ENCODE assay signal across 22 cellular contexts in the genomic region with DNA sequence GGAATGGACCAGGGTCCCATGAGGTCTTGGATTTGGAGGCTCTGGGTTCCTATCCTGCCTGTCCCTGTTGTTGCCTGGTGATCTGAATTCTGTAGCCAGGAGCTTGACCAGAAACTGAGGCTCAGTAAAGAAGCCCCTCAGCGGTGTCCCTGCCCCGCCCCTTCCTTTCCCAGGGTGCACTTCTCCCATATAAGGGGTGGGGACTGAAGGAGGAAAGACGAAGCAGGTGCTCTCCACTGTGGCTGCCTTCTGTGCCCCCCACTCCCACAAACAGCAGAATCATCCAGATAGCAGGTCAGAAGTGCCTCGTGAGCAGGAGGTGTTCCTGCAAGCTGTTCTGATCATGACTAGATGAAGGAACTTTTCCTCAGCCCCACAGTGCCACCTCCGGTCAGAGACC.
"Had no signal": no experiment of that assay in that cellular context is flagged by ENCODE, and none has a peak within 500 bp of the region (broad histone marks: within the 10 kb centered on the region; RNA-seq: fewer than 3 reads in every experiment).

No MANE protein-coding gene starts in this region.

- H3K9me3 ChIP-seq: adrenal gland had no signal

- DNase-seq: activated CD4-positive, alpha-beta T cell treated with anti-CD3 and anti-CD28 coated beads for 4 hours; activated CD8-positive, alpha-beta memory T cell treated with anti-CD3 and anti-CD28 coated beads, Interleukin-2, amount 50 U/mL, for 4 hours; activated CD8-positive, alpha-beta T cell treated with anti-CD3 and anti-CD28 coated beads for 36 hours; activated gamma-delta T cell treated with Interleukin-2 at 50 U/mL for 16 hours; activated naive CD4-positive, alpha-beta T cell treated with anti-CD3 and anti-CD28 coated beads, Interleukin-2, amount 10 ng/mL, durations not matched to agents 7 days and 5 days; activated naive CD8-positive, alpha-beta T cell treated with anti-CD3 and anti-CD28 coated beads for 36 hours; activated T-cell treated with anti-CD3 and anti-CD28 coated beads, Interleukin-2, amount 50 U/mL, for 72 hours; adrenal gland; anterior cingulate cortex; cerebellar nuclear complex; Kasumi-1; KBM-7; NCI-H1048; NCI-H1930; NCI-H446; NCI-H524; PC-9; SIG-M5; T-helper 1 cell; WERI-Rb-1 had no signal

- H3K27ac ChIP-seq: adrenal gland, PC-9, SK-N-MC, WERI-Rb-1 had no signal

- H3K36me3 ChIP-seq: adrenal gland, WERI-Rb-1 had no signal

- H3K4me2 ChIP-seq: PC-9 had no signal

- H2AFZ ChIP-seq: PC-9 had no signal

- H3K4me3 ChIP-seq: adrenal gland, PC-9, SK-N-MC had no signal

- H3K4me1 ChIP-seq: adrenal gland had no signal

- H3K27me3 ChIP-seq: adrenal gland had no signal

- ATAC-seq: activated CD4-positive, CD25-positive, alpha-beta regulatory T cell treated with anti-CD3 and anti-CD28 coated beads, Interleukin-2, amount 50 U/mL, for 24 hours; activated CD8-positive, alpha-beta T cell treated with anti-CD3 and anti-CD28 coated beads for 36 hours; activated T-cell treated with anti-CD3 and anti-CD28 coated beads, Interleukin-2, amount 50 U/mL, for 72 hours had no signal
